In the genomic region with DNA sequence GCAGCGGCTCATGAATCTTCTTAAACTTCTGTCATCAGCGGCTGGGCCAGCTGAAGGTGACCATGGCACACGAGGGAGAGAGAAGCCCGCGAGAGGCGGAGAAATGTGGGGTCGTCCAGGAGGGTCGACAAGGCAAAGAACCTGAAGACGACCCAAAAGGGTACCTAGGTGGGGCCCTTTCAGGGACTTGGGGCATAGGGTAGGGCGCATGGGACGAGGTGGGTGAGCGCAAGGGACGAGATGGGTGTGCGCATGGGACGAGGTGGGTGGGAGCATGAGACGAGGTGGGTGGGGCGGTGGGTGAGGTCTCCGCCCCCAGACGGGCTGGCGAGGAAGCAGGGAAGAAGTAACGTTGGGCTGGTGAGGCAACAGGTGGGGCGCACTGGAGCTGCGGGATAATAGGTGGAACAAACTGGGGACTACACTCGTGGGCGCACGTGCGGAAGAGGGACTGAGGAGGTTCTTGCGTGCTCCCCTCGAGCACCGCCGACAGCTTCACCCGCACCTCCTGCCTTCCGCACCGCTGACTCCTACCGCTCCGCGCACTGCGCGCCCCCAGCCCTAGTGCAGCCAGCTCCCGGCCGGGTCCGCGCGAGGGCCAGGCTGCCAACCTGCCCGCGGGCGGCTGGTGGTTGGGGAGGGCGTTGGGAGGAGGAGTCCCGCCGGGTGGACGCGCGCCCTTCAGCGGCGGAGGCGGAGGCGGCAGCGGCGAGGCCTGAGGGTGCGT, we compare ENCODE assay signal across 8 cellular contexts. TPM values are rescaled to one million over a fixed set of nuclear protein-coding genes. Genes with fewer than 3 reads are reported as not detected.
DNase-seq lines count a peak whose midpoint lies in the region; ATAC-seq and TF ChIP-seq lines count a peak whose summit lies in the region.

No MANE protein-coding gene starts in this region.

- H3K27ac Mint-ChIP-seq in CD8-positive, alpha-beta memory T cell, result no peak overlapping the region
- peak overlapping the region; percentile 75 to 97 (median 85) for H3K27ac Mint-ChIP-seq in naive B cell

- no peaks in the 10 kb centered on the region for H3K27me3 ChIP-seq in CD8-positive, alpha-beta memory T cell (ENCODE audit: insufficient read depth, low read length, poor library complexity, severe bottlenecking)
- H3K27me3 ChIP-seq in esophagus squamous epithelium (no peaks in the 10 kb centered on the region), tibial nerve (peaks cover 0 to 8% of the 10 kb centered on the region in 2 donors)

- ATAC-seq in GM19328 (IDR thresholded peaks at IDR 0.05; ENCODE audit: unreplicated experiment), result peak; percentile 46
- peak; percentile 57 for ATAC-seq in HG03439 (IDR thresholded peaks at IDR 0.05; ENCODE audit: unreplicated experiment)
- ATAC-seq in naive B cell (ENCODE audit: low read depth in 2 of 2), result peak; percentile 72 to 74

- H3K36me3 ChIP-seq in CD8-positive, alpha-beta memory T cell (ENCODE audit: insufficient read depth, low read length), result no peaks in the 10 kb centered on the region
- H3K36me3 ChIP-seq in esophagus squamous epithelium, result no peaks in the 10 kb centered on the region
- no peaks in the 10 kb centered on the region for H3K36me3 ChIP-seq in tibial nerve

- WGBS in esophagus squamous epithelium, 2 donors, result 0% methylated on average over 17 to 27 of the region's 60 CpGs
- WGBS in tibial nerve, 2 donors, result 0 to 1% methylated on average over 28 to 51 of the region's 60 CpGs

- peaks cover 8% of the 10 kb centered on the region for H3K4me1 ChIP-seq in CD8-positive, alpha-beta memory T cell (ENCODE audit: insufficient read depth, low read length)
- H3K4me1 ChIP-seq in esophagus squamous epithelium (peaks cover 5 to 34% (median 13%) of the 10 kb centered on the region in 3 donors), tibial nerve (peaks cover 0 to 20% (median 5%) of the 10 kb centered on the region in 4 donors)

- peak overlapping the region; percentile 70 for H3K4me3 ChIP-seq in CD8-positive, alpha-beta memory T cell (ENCODE audit: low read length)
- H3K4me3 ChIP-seq in esophagus squamous epithelium (peak overlapping the region; percentile 64 to 86 (median 76)), tibial nerve (peak overlapping the region; percentile 45 to 69 (median 63))

- H3K4me3 Mint-ChIP-seq in CD8-positive, alpha-beta memory T cell, result peak overlapping the region; percentile 77 to 93 (median 88)
- H3K4me3 Mint-ChIP-seq in naive B cell, result peak overlapping the region; percentile 86 to 98 (median 96)

- DNase-seq in CD8-positive, alpha-beta memory T cell, result peak in 1 of 5 donors; percentile 5
- peak; percentile 83 to 95 for DNase-seq in NCI-H526 (lab: John Stamatoyannopoulos, UW)
- DNase-seq in activated CD8-positive, alpha-beta memory T cell treated with anti-CD3 and anti-CD28 coated beads for 24 hours, result peak; percentile 71
- DNase-seq in esophagus squamous epithelium (lab: John Stamatoyannopoulos, UW), result no peak
- peak; percentile 56 for DNase-seq in naive B cell
- peak; percentile 35 to 58 for DNase-seq in tibial nerve (ENCODE audit: low spot score in 2 of 2)

- intact Hi-C loops in esophagus squamous epithelium (cut with DNase I), result loop anchor here (2.0 kb wide), 1 partner anchor 143 kb away; a partner anchor contains a TSS

- no peaks in the 10 kb centered on the region for H3K36me3 Mint-ChIP-seq in CD8-positive, alpha-beta memory T cell
- H3K36me3 Mint-ChIP-seq in naive B cell, result no peaks in the 10 kb centered on the region

- TF ChIP-seq POLR2A in esophagus squamous epithelium (IDR thresholded peaks at IDR 0.05) (peak in 1 of 4 donors; percentile 70), tibial nerve (IDR thresholded peaks at IDR 0.05) (no peak)

- TF ChIP-seq EP300 in tibial nerve (IDR thresholded peaks at IDR 0.05), result peak in 1 of 2 donors; percentile 13

- H3K27me3 Mint-ChIP-seq in CD8-positive, alpha-beta memory T cell, result peaks cover 32 to 48% of the 10 kb centered on the region in 2 donors
- no peaks in the 10 kb centered on the region for H3K27me3 Mint-ChIP-seq in naive B cell

- peak in 3 of 6 experiments; percentile 18 to 35 (median 35) for TF ChIP-seq CTCF in esophagus squamous epithelium (IDR thresholded peaks at IDR 0.05)
- no peak for TF ChIP-seq CTCF in tibial nerve (IDR thresholded peaks at IDR 0.05)

- CTCF ChIA-PET in CD8-positive, alpha-beta memory T cell (lab: Charles Lee), result no interaction called here

- H3K9me3 Mint-ChIP-seq in CD8-positive, alpha-beta memory T cell, result no peaks in the 10 kb centered on the region
- no peaks in the 10 kb centered on the region for H3K9me3 Mint-ChIP-seq in naive B cell

- H3K4me1 Mint-ChIP-seq in CD8-positive, alpha-beta memory T cell, result peaks cover 15 to 25% (median 23%) of the 10 kb centered on the region in 3 donors
- H3K4me1 Mint-ChIP-seq in naive B cell, result peaks cover 29 to 31% (median 29%) of the 10 kb centered on the region in 3 donors

- no peak overlapping the region for H3K27ac ChIP-seq in CD8-positive, alpha-beta memory T cell (ENCODE audit: low read depth, low read length)
- H3K27ac ChIP-seq in esophagus squamous epithelium (peak overlapping the region; percentile 90 to 96 (median 91)), tibial nerve (peak overlapping the region; percentile 8 to 83 (median 45))

- POLR2A ChIA-PET in CD8-positive, alpha-beta memory T cell (lab: Charles Lee), result no interaction called here

- no peaks in the 10 kb centered on the region for H3K9me3 ChIP-seq in CD8-positive, alpha-beta memory T cell (ENCODE audit: low read length)
- H3K9me3 ChIP-seq in esophagus squamous epithelium (no peaks in the 10 kb centered on the region), tibial nerve (no peaks in the 10 kb centered on the region)

RNA-seq across cellular contexts. Expression of a gene that starts 23.2 kb away (rescaled TPM):
- not detected for total RNA-seq in CD8-positive, alpha-beta memory T cell
- not detected for polyA plus RNA-seq in CD8-positive, alpha-beta memory T cell
- 10 to 100 TPM in 1 of 4 donors, 1 to 10 TPM in 3; 2.0 to 13.9 (median 5.8) TPM for total RNA-seq in esophagus squamous epithelium
- 10 to 100 TPM in 1 of 6 donors, 1 to 10 TPM in 5; 2.4 to 13.0 (median 3.4) TPM for polyA plus RNA-seq in naive B cell (ENCODE audit: low read depth in 6 of 6)
- not detected for total RNA-seq in tibial nerve

Comparison
In these comparisons a context has a peak if more than half of its experiments do, and no peak if none do; other contexts are left out.
1. H3K27ac Mint-ChIP-seq: peak in naive B cell (6 of 6); none in CD8-positive, alpha-beta memory T cell (0 of 8).
2. Peak in every context shown above with its lines, with median percentiles within 50 percentile points of each other: H3K4me3 ChIP-seq and ATAC-seq.